ENCODE assay signal across 1 cellular context in genomic region chr6:163356743-163357142, GRCh38.
TF ChIP-seq lines count a peak whose summit lies in the region.

No MANE protein-coding gene starts in this region.

TF ChIP-seq in K562, 482 proteins besides CTCF, POLR2A, EP300 and RAD21 (continued from another document and continues in another):
- TF ChIP-seq ARID4B (CRISPR knock-in tag; IDR thresholded peaks at IDR 0.05), result no peak
- TF ChIP-seq CBFA2T3 (IDR thresholded peaks at IDR 0.05), result peak; percentile 5; the same call in 1 of the 2 replicates
- TF ChIP-seq ZNF280B (CRISPR knock-in tag; IDR thresholded peaks at IDR 0.05), result no peak
- TF ChIP-seq SRSF1 (IDR thresholded peaks at IDR 0.05; ENCODE audit: low read depth, low read length), result no peak
- no peak for TF ChIP-seq MAFF (IDR thresholded peaks at IDR 0.05; ENCODE audit: low read length)
- TF ChIP-seq THAP7 (CRISPR knock-in tag; IDR thresholded peaks at IDR 0.05), result no peak
- TF ChIP-seq NR2C1 (IDR thresholded peaks at IDR 0.05), result peak; percentile 49; the same call in 1 of the 2 replicates
- TF ChIP-seq NR2C1 (tag; IDR thresholded peaks at IDR 0.05), result no peak
- no peak for TF ChIP-seq CHD2 (IDR thresholded peaks at IDR 0.05; ENCODE audit: low read depth, low read length)
- TF ChIP-seq DPF2 (IDR thresholded peaks at IDR 0.05), result peak; percentile 25; the same call in 1 of the 2 replicates
- TF ChIP-seq LARP7 (IDR thresholded peaks at IDR 0.05), result no peak
- TF ChIP-seq ZNF282 (CRISPR knock-in tag; IDR thresholded peaks at IDR 0.05), result no peak
- no peak for TF ChIP-seq FOXJ3 (CRISPR knock-in tag; IDR thresholded peaks at IDR 0.05)
- no peak for TF ChIP-seq TFAM (CRISPR knock-in tag; conservative IDR thresholded peaks at IDR 0.05)
- TF ChIP-seq HDAC1 (IDR thresholded peaks at IDR 0.05), result 0 out of 4 replicates have a peak, but pooled peaks of 1 of the 2 experiments have one; percentile 40
- TF ChIP-seq HDGF (IDR thresholded peaks at IDR 0.05), result no peak
- no peak for TF ChIP-seq ETV5 (CRISPR knock-in tag; IDR thresholded peaks at IDR 0.05; ENCODE audit: low read depth)
- no peak for TF ChIP-seq SNAPC5 (CRISPR knock-in tag; IDR thresholded peaks at IDR 0.05)
- TF ChIP-seq NFIC (IDR thresholded peaks at IDR 0.05), result 0 out of 2 replicates have a peak, but pooled peaks have one; percentile 4
- TF ChIP-seq HNRNPL (IDR thresholded peaks at IDR 0.05; ENCODE audit: low read depth, low read length), result no peak
- TF ChIP-seq ATF7 (IDR thresholded peaks at IDR 0.05), result no peak
- no peak for TF ChIP-seq FOXA3 (CRISPR knock-in tag; conservative IDR thresholded peaks at IDR 0.05 in 1 of 2, IDR thresholded peaks at IDR 0.05 in 1 of 2)
- no peak for TF ChIP-seq ZNF318 (IDR thresholded peaks at IDR 0.05; ENCODE audit: borderline replicate concordance in 1 of 2, low read depth in 1 of 2)
- no peak for TF ChIP-seq LCOR (CRISPR knock-in tag; IDR thresholded peaks at IDR 0.05)
- TF ChIP-seq TGIF2 (CRISPR knock-in tag; IDR thresholded peaks at IDR 0.05), result no peak
- no peak for TF ChIP-seq ATF1 (CRISPR knock-in tag; IDR thresholded peaks at IDR 0.05)
- no peak for TF ChIP-seq ATF1 (tag; IDR thresholded peaks at IDR 0.05)
- TF ChIP-seq ARID3B (CRISPR knock-in tag; IDR thresholded peaks at IDR 0.05; ENCODE audit: borderline replicate concordance), result no peak
- TF ChIP-seq SMAD1 (IDR thresholded peaks at IDR 0.05; ENCODE audit: low read depth, low read length, partially characterized antibody), result no peak
- peak; percentile 91 for TF ChIP-seq ZBTB26 (CRISPR knock-in tag; IDR thresholded peaks at IDR 0.05)
- TF ChIP-seq MCM2 (IDR thresholded peaks at IDR 0.05; ENCODE audit: low read depth), result no peak
- peak; percentile 16; the same call in 1 of the 2 replicates for TF ChIP-seq TRIM25 (IDR thresholded peaks at IDR 0.05; ENCODE audit: borderline replicate concordance)
- no peak for TF ChIP-seq IRF9 (tag; IDR thresholded peaks at IDR 0.05)
- no peak for TF ChIP-seq STAT5A (IDR thresholded peaks at IDR 0.05; ENCODE audit: borderline replicate concordance, low read length)
- TF ChIP-seq RFX7 (CRISPR knock-in tag; IDR thresholded peaks at IDR 0.05), result no peak
- peak; percentile 79; the same call in 1 of the 2 replicates for TF ChIP-seq OTX1 (CRISPR knock-in tag; IDR thresholded peaks at IDR 0.05)
- TF ChIP-seq MYC (IDR thresholded peaks at IDR 0.05; ENCODE audit: low read depth, low read length), result no peak
- TF ChIP-seq MYC (CRISPR knock-in tag; IDR thresholded peaks at IDR 0.05; ENCODE audit: borderline replicate concordance, low read depth), result no peak
- no peak for TF ChIP-seq MTA2 (IDR thresholded peaks at IDR 0.05; ENCODE audit: low read depth)
- no peak for TF ChIP-seq DEAF1 (CRISPR knock-in tag; IDR thresholded peaks at IDR 0.05)
